Comparison of ENCODE assay signal across 8 cellular contexts in genomic region chr4:87219648-87220093, GRCh38. TPM values are rescaled to one million over a fixed set of nuclear protein-coding genes. Genes with fewer than 3 reads are reported as not detected.
DNase-seq lines count a peak whose midpoint lies in the region; ATAC-seq, FAIRE-seq and TF ChIP-seq lines count a peak whose summit lies in the region.

No MANE protein-coding gene starts in this region.

- FAIRE-seq in pancreas (lab: Jason Lieb, UNC) = no peak

- ATAC-seq in HG02938 (IDR thresholded peaks at IDR 0.05; ENCODE audit: unreplicated experiment) (peak; percentile 42), Right ventricle myocardium inferior (peak; percentile 26), pancreas (peak; percentile 28 to 46 (median 40))

- H3K27me3 ChIP-seq in pancreas = no peaks in the 10 kb centered on the region

- intact Hi-C loops in Right ventricle myocardium inferior (cut with DNase I) (loop anchor here (5.0 kb wide), 1 partner anchor 67 kb away; no protein-coding TSS in a partner anchor), pancreas (cut with DNase I) (no loop called here)

- peak overlapping the region; percentile 78 to 88 (median 86) for H3K27ac ChIP-seq in pancreas
- peak overlapping the region; percentile 72 for H3K27ac ChIP-seq in urinary bladder (ENCODE audit: low read depth)

- peak in 2 of 4 donors; percentile 6 to 9 for TF ChIP-seq CTCF in pancreas (IDR thresholded peaks at IDR 0.05)

- H3K36me3 ChIP-seq in pancreas (no peaks in the 10 kb centered on the region), urinary bladder (ENCODE audit: insufficient read depth) (no peaks in the 10 kb centered on the region)

- H3K4me1 ChIP-seq in pancreas (peaks cover 0 to 8% (median 6%) of the 10 kb centered on the region in 3 donors), urinary bladder (ENCODE audit: insufficient read depth) (no peaks in the 10 kb centered on the region)

- peak; percentile 20 to 34 (median 28) for DNase-seq in activated CD4-positive, CD25-positive, alpha-beta regulatory T cell (lab: John Stamatoyannopoulos, UW)
- no peak for DNase-seq in activated CD4-positive, CD25-positive, alpha-beta regulatory T cell treated with anti-CD3 and anti-CD28 coated beads, Interleukin-2, amount 50 U/mL, for 72 hours
- peak; percentile 17 for DNase-seq in NOMO-1 treated with DMSO at 0.1 percent for 48 hours (lab: John Stamatoyannopoulos, UW; ENCODE audit: unreplicated experiment)
- DNase-seq in activated gamma-delta T cell (lab: John Stamatoyannopoulos, UW) = peak; percentile 43
- peak; percentile 79 for DNase-seq in Right ventricle myocardium inferior (ENCODE audit: missing footprints)
- DNase-seq in pancreas = peak in 5 of 6 donors; percentile 47 to 85 (median 57)

- H3K9me3 ChIP-seq in pancreas = no peaks in the 10 kb centered on the region

- 0% methylated on average over 33 to 40 of the region's 40 CpGs for WGBS in pancreas, 2 donors
- under 1% methylated on average over 40 of the region's 40 CpGs for WGBS in urinary bladder

- H3K4me3 ChIP-seq in pancreas (peak overlapping the region; percentile 63 to 86 (median 82)), urinary bladder (ENCODE audit: low read depth, low read length) (peak overlapping the region; percentile 89)

RNA-seq across cellular contexts. Expression of gene KLHL8, which starts 0.7 kb away (rescaled TPM):
- 12.0 TPM for total RNA-seq in Right ventricle myocardium inferior
- total RNA-seq in pancreas = 1 to 10 TPM; 4.0 to 9.8 (median 6.0) TPM
- polyA plus RNA-seq in pancreas = 1 to 10 TPM; 1.7 to 3.4 TPM
- total RNA-seq in urinary bladder = 32.7 TPM
- 7.2 TPM for polyA plus RNA-seq in urinary bladder
